Comparison of ENCODE assay signal across 26 cellular contexts in the genomic region with DNA sequence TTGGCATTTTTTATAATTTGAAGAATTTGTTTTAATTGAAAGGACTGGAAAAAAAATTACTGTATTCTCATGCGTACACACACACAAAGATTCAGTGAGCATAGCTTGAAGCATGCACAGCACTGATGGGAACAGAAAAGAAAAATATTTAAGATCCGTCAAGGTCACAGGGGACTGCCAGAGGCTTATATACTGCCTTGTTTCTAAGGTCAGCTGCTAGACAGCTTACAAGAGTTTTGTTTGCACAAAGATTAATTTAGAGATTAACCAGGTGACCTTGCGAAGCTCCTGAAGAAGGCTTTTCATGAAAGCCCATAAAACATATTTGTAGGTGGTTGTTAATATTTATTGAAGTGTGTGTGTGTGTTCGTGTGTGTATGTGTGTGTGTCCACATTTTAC.
"Had no signal": no experiment of that assay in that cellular context is flagged by ENCODE, and none has a peak within 500 bp of the region (broad histone marks: within the 10 kb centered on the region; RNA-seq: fewer than 3 reads in every experiment).

No MANE protein-coding gene starts in this region.

- DNase-seq: dorsolateral prefrontal cortex; effector CD4-positive, alpha-beta T cell; hypothalamus; immature natural killer cell; islet precursor cell; kidney glomerular epithelial cell; left colon; left ventricle myocardium superior; lower lobe of right lung; naive thymus-derived CD8-positive, alpha-beta T cell; nephron progenitor cell; nucleus accumbens; posterior cingulate gyrus; psoas muscle; right cardiac atrium; stimulated activated CD4-positive, alpha-beta T cell treated with anti-CD3 and anti-CD28 coated beads, Interleukin-12 subunit alpha, Interleukin-12 subunit beta, amount 100 ng/mL, for 4 hours; stimulated activated CD4-positive, alpha-beta T cell treated with anti-CD3 and anti-CD28 coated beads, Interleukin-1b, Interleukin-23, amount 100 ng/mL, for 48 hours; stimulated activated CD4-positive, alpha-beta T cell treated with anti-CD3 and anti-CD28 coated beads, Interleukin-4, amount 100 ng/mL, for 1 hour; stimulated activated CD8-positive, alpha-beta memory T cell treated with anti-CD3 and anti-CD28 coated beads, Interleukin-4, amount 100 ng/mL, for 48 hours; stimulated activated naive CD4-positive, alpha-beta T cell; stomach; thyroid gland; trophoblast cell had no signal

- H3K4me1 ChIP-seq: lower lobe of right lung, psoas muscle, stomach, thyroid gland, vagina had no signal

- H3K9me3 ChIP-seq: lower lobe of right lung, psoas muscle, stomach, thyroid gland, vagina had no signal

- H3K36me3 ChIP-seq: lower lobe of right lung, stomach, thyroid gland, vagina had no signal

- H3K4me2 ChIP-seq: smooth muscle cell had no signal

- FAIRE-seq: frontal cortex had no signal

- H3K27ac ChIP-seq: dorsolateral prefrontal cortex, lower lobe of right lung, psoas muscle, stomach, thyroid gland, vagina had no signal

- H3K4me3 ChIP-seq: dorsolateral prefrontal cortex, lower lobe of right lung, psoas muscle, smooth muscle cell, stomach, thyroid gland, vagina had no signal

- H3K27me3 ChIP-seq: stomach, thyroid gland, vagina had no signal

- ATAC-seq: left colon; left ventricle myocardium superior; lower lobe of right lung; naive thymus-derived CD8-positive, alpha-beta T cell; psoas muscle; right cardiac atrium had no signal
